In genomic region chr9:87233916-87234455, GRCh38 we compare ENCODE assay signal across 26 cellular contexts.
"Had no signal": no experiment of that assay in that cellular context is flagged by ENCODE, and none has a peak within 500 bp of the region (broad histone marks: within the 10 kb centered on the region; RNA-seq: fewer than 3 reads in every experiment).

No MANE protein-coding gene starts in this region.

- H3K9me3 ChIP-seq: colonic mucosa, esophagus muscularis mucosa, gastroesophageal sphincter, SK-N-SH, upper lobe of right lung had no signal

- ATAC-seq: activated CD8-positive, alpha-beta memory T cell treated with anti-CD3 and anti-CD28 coated beads, Interleukin-2, amount 10 ng/mL, durations not matched to agents 7 days and 5 days; activated CD8-positive, alpha-beta T cell treated with anti-CD3 and anti-CD28 coated beads for 36 hours; gastroesophageal sphincter; left colon; natural killer cell treated with Interleukin-12 subunit alpha and Interleukin-12 subunit beta and Interleukin-15 and Interleukin-18, amount 100 ng/mL, for 72 hours; stimulated activated naive CD8-positive, alpha-beta T cell treated with anti-CD3 and anti-CD28 coated beads, Interleukin-15, Interleukin-2, amounts not matched to agents 100 U/mL and 50 U/mL, for 24 hours; T-cell; upper lobe of right lung had no signal

- H3K36me3 Mint-ChIP-seq: activated CD8-positive, alpha-beta memory T cell treated with anti-CD3 and anti-CD28 coated beads, Interleukin-2, amount 10 ng/mL, durations not matched to agents 7 days and 5 days; activated naive CD4-positive, alpha-beta T cell treated with anti-CD3 and anti-CD28 coated beads, Interleukin-2, amount 50 U/mL, for 24 hours; natural killer cell treated with Interleukin-12 subunit alpha and Interleukin-12 subunit beta and Interleukin-15 and Interleukin-18, amount 100 ng/mL, for 72 hours; T-cell had no signal

- H3K4me1 Mint-ChIP-seq: activated CD4-positive, alpha-beta T cell treated with anti-CD3 and anti-CD28 coated beads, Interleukin-2, amount 10 ng/mL, durations not matched to agents 7 days and 5 days; activated CD8-positive, alpha-beta memory T cell treated with anti-CD3 and anti-CD28 coated beads, Interleukin-2, amount 10 ng/mL, durations not matched to agents 7 days and 5 days; activated naive CD4-positive, alpha-beta T cell treated with anti-CD3 and anti-CD28 coated beads, Interleukin-2, amount 50 U/mL, for 24 hours; central memory CD8-positive, alpha-beta T cell; T-cell had no signal

- DNase-seq: activated CD4-positive, alpha-beta T cell treated with anti-CD3 and anti-CD28 coated beads, Interleukin-2, amount 10 ng/mL, durations not matched to agents 7 days and 5 days; activated CD4-positive, CD25-positive, alpha-beta regulatory T cell treated with anti-CD3 and anti-CD28 coated beads, Interleukin-2, amount 50 U/mL, for 72 hours; activated CD8-positive, alpha-beta memory T cell treated with anti-CD3 and anti-CD28 coated beads, Interleukin-2, amount 10 ng/mL, durations not matched to agents 7 days and 5 days; activated CD8-positive, alpha-beta T cell treated with anti-CD3 and anti-CD28 coated beads for 36 hours; activated gamma-delta T cell; activated T-cell treated with anti-CD3 and anti-CD28 coated beads for 4 hours; aorta; brain microvascular endothelial cell; colonic mucosa; dorsolateral prefrontal cortex; left colon; midbrain; SK-N-SH; stimulated activated CD4-positive, alpha-beta T cell treated with anti-CD3 and anti-CD28 coated beads, Interleukin-4, amount 100 ng/mL, for 4 hours; stimulated activated naive CD8-positive, alpha-beta T cell treated with anti-CD3 and anti-CD28 coated beads, Interleukin-15, Interleukin-2, amounts not matched to agents 100 U/mL and 50 U/mL, for 24 hours; T-cell; upper lobe of right lung; WERI-Rb-1 had no signal

- H3K4me1 ChIP-seq: colonic mucosa, esophagus muscularis mucosa, gastroesophageal sphincter, upper lobe of right lung had no signal

- H3K9me3 Mint-ChIP-seq: activated CD8-positive, alpha-beta T cell treated with anti-CD3 and anti-CD28 coated beads for 36 hours; activated naive CD4-positive, alpha-beta T cell treated with anti-CD3 and anti-CD28 coated beads, Interleukin-2, amount 50 U/mL, for 24 hours; natural killer cell treated with Interleukin-12 subunit alpha and Interleukin-12 subunit beta and Interleukin-15 and Interleukin-18, amount 100 ng/mL, for 72 hours; T-helper 2 cell treated with Interferon-gamma antibody and Interleukin-4, amounts not matched to agents 5 μg/mL and 100 μg/mL, for 36 hours had no signal

- H3K27ac Mint-ChIP-seq: activated CD4-positive, alpha-beta T cell treated with anti-CD3 and anti-CD28 coated beads, Interleukin-2, amount 10 ng/mL, durations not matched to agents 7 days and 5 days; activated CD8-positive, alpha-beta memory T cell treated with anti-CD3 and anti-CD28 coated beads, Interleukin-2, amount 10 ng/mL, durations not matched to agents 7 days and 5 days; activated CD8-positive, alpha-beta T cell treated with anti-CD3 and anti-CD28 coated beads for 36 hours; activated naive CD4-positive, alpha-beta T cell treated with anti-CD3 and anti-CD28 coated beads, Interleukin-2, amount 50 U/mL, for 24 hours; activated T-helper 1 cell treated with anti-CD3 and anti-CD28 coated beads, Interleukin-12 subunit alpha, Interleukin-12 subunit beta, Interleukin-2, Interleukin-4 antibody, amounts not matched to agents 30 ng/mL and 10 ng/mL and 1 ng/mL, durations not matched to agents 14 hours and 24 hours and 36 hours; natural killer cell treated with Interleukin-12 subunit alpha and Interleukin-12 subunit beta and Interleukin-15 and Interleukin-18, amount 100 ng/mL, for 72 hours; T-cell; T-helper 2 cell treated with Interferon-gamma antibody and Interleukin-4, amounts not matched to agents 5 μg/mL and 100 μg/mL, for 36 hours had no signal

- H3K9ac ChIP-seq: SK-N-SH had no signal

- H3K4me3 ChIP-seq: colonic mucosa, dorsolateral prefrontal cortex, esophagus muscularis mucosa, gastroesophageal sphincter, lung, upper lobe of right lung had no signal

- H3K4me2 ChIP-seq: SK-N-SH had no signal

- H3K27ac ChIP-seq: brain microvascular endothelial cell, colonic mucosa, dorsolateral prefrontal cortex, esophagus muscularis mucosa, gastroesophageal sphincter, upper lobe of right lung, WERI-Rb-1 had no signal

- H3K27me3 Mint-ChIP-seq: activated CD8-positive, alpha-beta memory T cell treated with anti-CD3 and anti-CD28 coated beads, Interleukin-2, amount 10 ng/mL, durations not matched to agents 7 days and 5 days; activated CD8-positive, alpha-beta T cell treated with anti-CD3 and anti-CD28 coated beads for 36 hours; activated naive CD4-positive, alpha-beta T cell treated with anti-CD3 and anti-CD28 coated beads, Interleukin-2, amount 50 U/mL, for 24 hours had no signal

- H3K36me3 ChIP-seq: brain microvascular endothelial cell, colonic mucosa, esophagus muscularis mucosa, gastroesophageal sphincter, upper lobe of right lung, WERI-Rb-1 had no signal

- H3K27me3 ChIP-seq: brain microvascular endothelial cell, colonic mucosa, dorsolateral prefrontal cortex, esophagus muscularis mucosa, gastroesophageal sphincter, upper lobe of right lung had no signal

- H3K4me3 Mint-ChIP-seq: activated CD4-positive, alpha-beta T cell treated with anti-CD3 and anti-CD28 coated beads, Interleukin-2, amount 10 ng/mL, durations not matched to agents 7 days and 5 days; activated CD8-positive, alpha-beta memory T cell treated with anti-CD3 and anti-CD28 coated beads, Interleukin-2, amount 10 ng/mL, durations not matched to agents 7 days and 5 days; activated CD8-positive, alpha-beta T cell treated with anti-CD3 and anti-CD28 coated beads for 36 hours; activated naive CD4-positive, alpha-beta T cell treated with anti-CD3 and anti-CD28 coated beads, Interleukin-2, amount 50 U/mL, for 24 hours; activated T-helper 1 cell treated with anti-CD3 and anti-CD28 coated beads, Interleukin-12 subunit alpha, Interleukin-12 subunit beta, Interleukin-2, Interleukin-4 antibody, amounts not matched to agents 30 ng/mL and 10 ng/mL and 1 ng/mL, durations not matched to agents 14 hours and 24 hours and 36 hours; central memory CD8-positive, alpha-beta T cell; natural killer cell treated with Interleukin-12 subunit alpha and Interleukin-12 subunit beta and Interleukin-15 and Interleukin-18, amount 100 ng/mL, for 72 hours; T-cell; T-helper 2 cell treated with Interferon-gamma antibody and Interleukin-4, amounts not matched to agents 5 μg/mL and 100 μg/mL, for 36 hours had no signal
